Comparison of ENCODE assay signal across 1 cellular context in the genomic region with DNA sequence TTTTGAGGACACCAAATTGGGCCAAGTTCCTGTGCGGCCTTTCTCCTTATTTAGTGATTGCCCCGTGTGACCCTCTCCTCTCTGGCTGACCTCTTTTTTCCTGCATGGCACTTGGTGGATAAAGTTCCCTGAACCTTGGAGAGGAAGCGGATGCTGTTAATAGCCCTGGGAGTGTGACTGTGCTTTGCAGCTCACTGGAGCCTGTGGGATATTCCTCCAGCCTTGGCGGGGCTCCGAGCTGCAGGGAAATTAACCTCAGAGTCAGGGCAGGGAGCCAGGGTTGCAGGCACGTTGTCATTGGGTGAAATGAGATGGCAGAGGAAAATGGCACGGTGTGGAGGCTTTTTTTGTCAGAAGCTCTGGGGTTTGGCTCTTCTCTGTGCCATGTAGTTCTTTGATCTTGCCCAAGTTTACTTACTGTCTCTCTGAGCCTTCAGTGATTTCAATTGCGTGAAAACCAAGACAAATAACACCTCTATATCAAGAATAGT.
TF ChIP-seq lines count a peak whose summit lies in the region.

No MANE protein-coding gene starts in this region.

TF ChIP-seq in WTC11, 78 proteins besides CTCF, POLR2A, EP300 and RAD21 (continued from another document):
- TF ChIP-seq, protein P1, sequence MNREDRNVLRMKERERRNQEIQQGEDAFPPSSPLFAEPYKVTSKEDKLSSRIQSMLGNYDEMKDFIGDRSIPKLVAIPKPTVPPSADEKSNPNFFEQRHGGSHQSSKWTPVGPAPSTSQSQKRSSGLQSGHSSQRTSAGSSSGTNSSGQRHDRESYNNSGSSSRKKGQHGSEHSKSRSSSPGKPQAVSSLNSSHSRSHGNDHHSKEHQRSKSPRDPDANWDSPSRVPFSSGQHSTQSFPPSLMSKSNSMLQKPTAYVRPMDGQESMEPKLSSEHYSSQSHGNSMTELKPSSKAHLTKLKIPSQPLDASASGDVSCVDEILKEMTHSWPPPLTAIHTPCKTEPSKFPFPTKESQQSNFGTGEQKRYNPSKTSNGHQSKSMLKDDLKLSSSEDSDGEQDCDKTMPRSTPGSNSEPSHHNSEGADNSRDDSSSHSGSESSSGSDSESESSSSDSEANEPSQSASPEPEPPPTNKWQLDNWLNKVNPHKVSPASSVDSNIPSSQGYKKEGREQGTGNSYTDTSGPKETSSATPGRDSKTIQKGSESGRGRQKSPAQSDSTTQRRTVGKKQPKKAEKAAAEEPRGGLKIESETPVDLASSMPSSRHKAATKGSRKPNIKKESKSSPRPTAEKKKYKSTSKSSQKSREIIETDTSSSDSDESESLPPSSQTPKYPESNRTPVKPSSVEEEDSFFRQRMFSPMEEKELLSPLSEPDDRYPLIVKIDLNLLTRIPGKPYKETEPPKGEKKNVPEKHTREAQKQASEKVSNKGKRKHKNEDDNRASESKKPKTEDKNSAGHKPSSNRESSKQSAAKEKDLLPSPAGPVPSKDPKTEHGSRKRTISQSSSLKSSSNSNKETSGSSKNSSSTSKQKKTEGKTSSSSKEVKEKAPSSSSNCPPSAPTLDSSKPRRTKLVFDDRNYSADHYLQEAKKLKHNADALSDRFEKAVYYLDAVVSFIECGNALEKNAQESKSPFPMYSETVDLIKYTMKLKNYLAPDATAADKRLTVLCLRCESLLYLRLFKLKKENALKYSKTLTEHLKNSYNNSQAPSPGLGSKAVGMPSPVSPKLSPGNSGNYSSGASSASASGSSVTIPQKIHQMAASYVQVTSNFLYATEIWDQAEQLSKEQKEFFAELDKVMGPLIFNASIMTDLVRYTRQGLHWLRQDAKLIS (CRISPR knock-in tag; IDR thresholded peaks at IDR 0.05; ENCODE audit: borderline replicate concordance), result no peak
